Comparison of ENCODE assay signal across 16 cellular contexts in genomic region chr1:41380195-41380594, GRCh38. TPM values are rescaled to one million over a fixed set of nuclear protein-coding genes. Genes with fewer than 3 reads are reported as not detected.
DNase-seq lines count a peak whose midpoint lies in the region; ATAC-seq, FAIRE-seq and TF ChIP-seq lines count a peak whose summit lies in the region.
"Had no signal": no experiment of that assay in that cellular context is flagged by ENCODE, and none has a peak within 500 bp of the region (broad histone marks: within the 10 kb centered on the region; RNA-seq: fewer than 3 reads in every experiment).

No MANE protein-coding gene starts in this region.

- H2AFZ ChIP-seq in PC-9: no peak overlapping the region
- H2AFZ ChIP-seq: hepatocyte had no signal

- H3K4me1 ChIP-seq in PC-9 (replicated peaks; ENCODE audit: insufficient read depth) (peaks cover 23% of the 10 kb centered on the region), stomach smooth muscle (ENCODE audit: control insufficient read depth, insufficient read depth, low read length) (peaks cover 39% of the 10 kb centered on the region)

- no peak for ATAC-seq in memory B cell (ENCODE audit: low read depth)
- ATAC-seq in HG03108 (IDR thresholded peaks at IDR 0.05; ENCODE audit: unreplicated experiment): no peak
- no peak for ATAC-seq in GM21447 (IDR thresholded peaks at IDR 0.05; ENCODE audit: unreplicated experiment)
- ATAC-seq: activated CD8-positive, alpha-beta T cell treated with anti-CD3 and anti-CD28 coated beads, Interleukin-2, amount 10 ng/mL, durations not matched to agents 7 days and 5 days had no signal

- no peak for DNase-seq in T-helper 2 cell treated with Interferon-gamma antibody and Interleukin-4, amounts not matched to agents 5 μg/mL and 100 μg/mL, for 36 hours (ENCODE audit: low spot score)
- DNase-seq in T-helper 2 cell (no peak), PC-9 (no peak), memory B cell (ENCODE audit: low spot score in 2 of 2) (no peak), HTR-8/SVneo (ENCODE audit: insufficient read length, low spot score) (no peak)
- DNase-seq: activated CD8-positive, alpha-beta T cell treated with anti-CD3 and anti-CD28 coated beads, Interleukin-2, amount 10 ng/mL, durations not matched to agents 7 days and 5 days; activated gamma-delta T cell treated with Interleukin-2 at 50 U/mL for 16 hours; central memory CD4-positive, alpha-beta T cell; EL had no signal

- H4K20me1 ChIP-seq in PC-9 (ENCODE audit: insufficient read depth): no peaks in the 10 kb centered on the region; the same call in 1 of the 2 replicates

- peaks cover 8% of the 10 kb centered on the region for H3K4me1 Mint-ChIP-seq in T-helper 2 cell treated with Interferon-gamma antibody and Interleukin-4, amounts not matched to agents 5 μg/mL and 100 μg/mL, for 36 hours (ENCODE audit: low read depth)
- peaks cover 8% of the 10 kb centered on the region for H3K4me1 Mint-ChIP-seq in memory B cell

- H3K9ac ChIP-seq in stomach smooth muscle (ENCODE audit: low read length in 2 of 2): peak overlapping the region in 1 of 2 donors; percentile 55

- peaks cover 5% of the 10 kb centered on the region; the same call in 1 of the 2 replicates for H3K79me2 ChIP-seq in PC-9 (ENCODE audit: low read depth)
- H3K79me2 ChIP-seq: hepatocyte had no signal

- H3K9me3 ChIP-seq in PC-9 (ENCODE audit: insufficient read depth, low read depth): no peaks in the 10 kb centered on the region
- no peaks in the 10 kb centered on the region for H3K9me3 ChIP-seq in stomach smooth muscle (ENCODE audit: control insufficient read depth in 2 of 2, low read length in 2 of 2)

- H3K9me3 Mint-ChIP-seq in T-helper 2 cell treated with Interferon-gamma antibody and Interleukin-4, amounts not matched to agents 5 μg/mL and 100 μg/mL, for 36 hours: no peaks in the 10 kb centered on the region
- H3K9me3 Mint-ChIP-seq in memory B cell: no peaks in the 10 kb centered on the region

- intact Hi-C loops in PC-9 (cut with micrococcal nuclease; ENCODE audit: unreplicated experiment): no loop called here

- POLR2A ChIA-PET in PC-9 (lab: Charles Lee; ENCODE audit: unreplicated experiment): no interaction called here

- H3K36me3 ChIP-seq in PC-9 (ENCODE audit: low read depth) (0 out of 2 replicates have a peak, but pooled peaks cover 4% of the 10 kb centered on the region), stomach smooth muscle (ENCODE audit: control insufficient read depth in 2 of 2, insufficient read depth in 2 of 2, low read length in 2 of 2) (peaks cover 2 to 3% of the 10 kb centered on the region in 2 donors)

- no peak overlapping the region for H3K4me3 ChIP-seq in PC-9
- H3K4me3 ChIP-seq in stomach smooth muscle (ENCODE audit: low read length in 2 of 2): peak overlapping the region in 1 of 2 donors; percentile 80
- H3K4me3 ChIP-seq: hepatocyte had no signal

- FAIRE-seq in HTR-8/SVneo (lab: Jason Lieb, UNC): no peak
- FAIRE-seq: GM12892, GM19239, TTC549 had no signal

- H3K27me3 ChIP-seq in PC-9 (ENCODE audit: insufficient read depth, low read depth) (no peaks in the 10 kb centered on the region), stomach smooth muscle (ENCODE audit: control insufficient read depth in 1 of 2, insufficient read depth in 2 of 2, low read length in 2 of 2) (no peaks in the 10 kb centered on the region)

- H3K4me3 Mint-ChIP-seq in T-helper 2 cell treated with Interferon-gamma antibody and Interleukin-4, amounts not matched to agents 5 μg/mL and 100 μg/mL, for 36 hours: peak overlapping the region; percentile 14
- peak overlapping the region; percentile 36 for H3K4me3 Mint-ChIP-seq in memory B cell

- BruUV-seq in PC-9 (replicated peaks; lab: Mats Ljungman, UMichigan): no TSS peak

- H3K4me2 ChIP-seq in PC-9: peak overlapping the region; percentile 98

- no peak overlapping the region for H3K27ac Mint-ChIP-seq in T-helper 2 cell treated with Interferon-gamma antibody and Interleukin-4, amounts not matched to agents 5 μg/mL and 100 μg/mL, for 36 hours
- H3K27ac Mint-ChIP-seq in memory B cell: no peak overlapping the region
- H3K27ac Mint-ChIP-seq: activated CD8-positive, alpha-beta T cell treated with anti-CD3 and anti-CD28 coated beads, Interleukin-2, amount 10 ng/mL, durations not matched to agents 7 days and 5 days had no signal

- no peak for TF ChIP-seq CTCF in PC-9 (conservative IDR thresholded peaks at IDR 0.05)

- CTCF ChIA-PET in PC-9 (lab: Charles Lee): no interaction called here

- H3K36me3 Mint-ChIP-seq in T-helper 2 cell treated with Interferon-gamma antibody and Interleukin-4, amounts not matched to agents 5 μg/mL and 100 μg/mL, for 36 hours (ENCODE audit: low read depth): no peaks in the 10 kb centered on the region
- H3K36me3 Mint-ChIP-seq in memory B cell: no peaks in the 10 kb centered on the region

- peaks cover 52% of the 10 kb centered on the region for H3K27me3 Mint-ChIP-seq in T-helper 2 cell treated with Interferon-gamma antibody and Interleukin-4, amounts not matched to agents 5 μg/mL and 100 μg/mL, for 36 hours (ENCODE audit: low read depth)
- peaks cover 47% of the 10 kb centered on the region for H3K27me3 Mint-ChIP-seq in memory B cell

- H3K27ac ChIP-seq in PC-9: no peak overlapping the region
- peak overlapping the region; percentile 92 for H3K27ac ChIP-seq in stomach smooth muscle (ENCODE audit: low read length)
- H3K27ac ChIP-seq: hepatocyte had no signal

- peaks cover 8% of the 10 kb centered on the region; the same call in 1 of the 2 replicates for H3F3A ChIP-seq in PC-9 (ENCODE audit: insufficient read depth, low read depth)

- no peaks in the 10 kb centered on the region for H3K9me2 ChIP-seq in PC-9 (ENCODE audit: insufficient read depth)

RNA-seq across cellular contexts. Expression of gene FOXO6, which starts 19.0 kb away (rescaled TPM):
- 9.0 and 17.5 TPM in 2 replicates for total RNA-seq in PC-9 (2021)
